30 cellular contexts compared by ENCODE assay signal in the genomic region with DNA sequence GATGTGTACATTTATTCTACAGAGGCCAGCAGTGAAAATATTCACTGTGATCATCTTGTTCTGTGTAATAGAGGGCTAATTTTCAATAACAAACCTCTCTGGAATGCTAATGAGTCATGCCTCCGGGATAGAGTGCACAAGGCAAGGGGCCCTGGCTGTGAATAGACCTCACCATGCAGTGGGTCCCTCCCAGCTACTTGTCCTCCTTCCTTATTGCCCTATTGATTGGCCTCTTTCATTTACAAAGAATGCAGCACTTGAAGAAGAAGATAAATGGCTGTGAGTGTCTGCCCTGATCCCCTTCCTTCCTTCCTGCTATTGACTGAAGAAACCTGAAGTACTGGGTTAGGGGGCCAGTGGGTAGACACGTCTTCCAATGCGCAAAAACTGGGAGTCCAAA.
DNase-seq lines count a peak whose midpoint lies in the region; ATAC-seq, FAIRE-seq and TF ChIP-seq lines count a peak whose summit lies in the region.
"Had no signal": no experiment of that assay in that cellular context is flagged by ENCODE, and none has a peak within 500 bp of the region (broad histone marks: within the 10 kb centered on the region; RNA-seq: fewer than 3 reads in every experiment).

No MANE protein-coding gene starts in this region.

- no peak overlapping the region for H3K23ac ChIP-seq in mesendoderm (ENCODE audit: low read length)

- WGBS in HepG2 (ENCODE audit: low lambda C conversion rate): 50% methylated on average over 3 of the region's 3 CpGs
- WGBS in right lobe of liver (ENCODE audit: insufficient coverage, low coverage, low lambda C conversion rate, missing lambda C conversion rate): 39% methylated on average over 3 of the region's 3 CpGs
- WGBS in mesendoderm (ENCODE audit: extremely low coverage, insufficient coverage, low lambda C conversion rate): no CpG with 5 or more reads among the region's 3 CpGs

- H4K5ac ChIP-seq in mesendoderm (ENCODE audit: low read length): no peak overlapping the region

- H3K79me2 ChIP-seq in HepG2 (ENCODE audit: insufficient read depth, low read length): no peaks in the 10 kb centered on the region
- no peaks in the 10 kb centered on the region for H3K79me2 ChIP-seq in mesendoderm (ENCODE audit: control insufficient read depth, insufficient read depth, low read length)
- H3K79me2 ChIP-seq: parathyroid adenoma had no signal

- H2BK15ac ChIP-seq in mesendoderm (replicated peaks; ENCODE audit: low read depth): no peak overlapping the region

- no peak overlapping the region for H2AFZ ChIP-seq in HepG2 (ENCODE audit: low read length)
- H2AFZ ChIP-seq: GM23248, parathyroid adenoma had no signal

- no peak overlapping the region for H2BK120ac ChIP-seq in mesendoderm (ENCODE audit: low read depth, low read length)

- POLR2A ChIA-PET in HepG2 (lab: Yijun Ruan, JAX): no interaction called here
- POLR2A ChIA-PET in activated CD8-positive, alpha-beta T cell treated with anti-CD3 and anti-CD28 coated beads, Interleukin-2, amount 10 ng/mL, durations not matched to agents 7 days and 5 days (lab: Charles Lee): no interaction called here

- no peaks in the 10 kb centered on the region for H3K36me3 Mint-ChIP-seq in brain
- no peaks in the 10 kb centered on the region for H3K36me3 Mint-ChIP-seq in activated CD8-positive, alpha-beta T cell treated with anti-CD3 and anti-CD28 coated beads, Interleukin-2, amount 10 ng/mL, durations not matched to agents 7 days and 5 days (ENCODE audit: low read depth)
- H3K36me3 Mint-ChIP-seq: activated naive CD4-positive, alpha-beta T cell treated with anti-CD3 and anti-CD28 coated beads, Interleukin-2, amount 10 ng/mL, durations not matched to agents 7 days and 5 days; CD4-positive, alpha-beta memory T cell; memory B cell; naive thymus-derived CD8-positive, alpha-beta T cell had no signal

- DNase-seq in HepG2 (ENCODE audit: low spot score): no peak
- no peak for DNase-seq in right lobe of liver
- peak; percentile 51 for DNase-seq in mesendoderm
- DNase-seq in stimulated activated CD4-positive, alpha-beta T cell treated with anti-CD3 and anti-CD28 coated beads, Interleukin-2, amount 100 ng/mL, for 48 hours: no peak
- DNase-seq in stimulated activated CD8-positive, alpha-beta memory T cell treated with anti-CD3 and anti-CD28 coated beads, Interleukin-4, amount 100 ng/mL, for 48 hours: no peak
- no peak for DNase-seq in NCI-H1436 (lab: John Stamatoyannopoulos, UW)
- DNase-seq in activated CD8-positive, alpha-beta T cell treated with anti-CD3 and anti-CD28 coated beads, Interleukin-2, amount 10 ng/mL, durations not matched to agents 7 days and 5 days: no peak
- DNase-seq: activated naive CD4-positive, alpha-beta T cell treated with anti-CD3 and anti-CD28 coated beads, Interleukin-2, amount 10 ng/mL, durations not matched to agents 7 days and 5 days; AML-193; CD4-positive, alpha-beta memory T cell; dermis blood vessel endothelial cell; GF-D8; GM23248; KBM-7; MM.1S; naive thymus-derived CD8-positive, alpha-beta T cell; NCI-H1417 treated with DMSO at 0.1 percent for 48 hours; NCI-H2171; sigmoid colon; SK-N-SH; stomach; T-helper 2 cell had no signal

- no peaks in the 10 kb centered on the region for H4K20me1 ChIP-seq in HepG2 (ENCODE audit: insufficient read depth, low read length)

- TF ChIP-seq CTCF in HepG2 (CRISPR knock-in tag; IDR thresholded peaks at IDR 0.05) (no peak), right lobe of liver (IDR thresholded peaks at IDR 0.05) (no peak), brain (conservative IDR thresholded peaks at IDR 0.05) (no peak)

- H2AK5ac ChIP-seq in mesendoderm (ENCODE audit: low read length): no peak overlapping the region

- TF ChIP-seq POLR2A in HepG2 (IDR thresholded peaks at IDR 0.05; ENCODE audit: insufficient read depth in 1 of 2, low read depth in 2 of 2, low read length in 2 of 2) (no peak), right lobe of liver (IDR thresholded peaks at IDR 0.05) (no peak)

- H3K9me3 Mint-ChIP-seq in brain: no peaks in the 10 kb centered on the region
- H3K9me3 Mint-ChIP-seq in activated CD8-positive, alpha-beta T cell treated with anti-CD3 and anti-CD28 coated beads, Interleukin-2, amount 10 ng/mL, durations not matched to agents 7 days and 5 days (ENCODE audit: insufficient read depth): no peaks in the 10 kb centered on the region
- H3K9me3 Mint-ChIP-seq: activated naive CD4-positive, alpha-beta T cell treated with anti-CD3 and anti-CD28 coated beads, Interleukin-2, amount 10 ng/mL, durations not matched to agents 7 days and 5 days; activated T-helper 1 cell treated with anti-CD3 and anti-CD28 coated beads, Interleukin-12 subunit alpha, Interleukin-12 subunit beta, Interleukin-2, Interleukin-4 antibody, amounts not matched to agents 30 ng/mL and 10 ng/mL and 1 ng/mL, durations not matched to agents 14 hours and 24 hours and 36 hours; memory B cell; naive thymus-derived CD8-positive, alpha-beta T cell had no signal

- TF ChIP-seq RAD21 in HepG2 (CRISPR knock-in tag; IDR thresholded peaks at IDR 0.05): no peak

- peak; percentile 74 for ATAC-seq in HepG2
- no peak for ATAC-seq in right lobe of liver
- no peak for ATAC-seq in activated CD8-positive, alpha-beta T cell treated with anti-CD3 and anti-CD28 coated beads, Interleukin-2, amount 10 ng/mL, durations not matched to agents 7 days and 5 days
- ATAC-seq: naive thymus-derived CD8-positive, alpha-beta T cell had no signal

- no peak overlapping the region for H3K9ac ChIP-seq in HepG2 (ENCODE audit: insufficient read depth, low read depth, low read length)
- H3K9ac ChIP-seq in mesendoderm (ENCODE audit: low read length): no peak overlapping the region
- H3K9ac ChIP-seq: GM23248, parathyroid adenoma, SK-N-SH had no signal

- TF ChIP-seq EP300 in HepG2 (IDR thresholded peaks at IDR 0.05; ENCODE audit: low read depth in 2 of 2, low read length in 2 of 2): no peak
- no peak for TF ChIP-seq EP300 in HepG2 (CRISPR knock-in tag; IDR thresholded peaks at IDR 0.05; ENCODE audit: borderline replicate concordance)

- H3K4me3 ChIP-seq in HepG2 (replicated peaks in 1 of 3; ENCODE audit: insufficient read depth in 1 of 3, low read depth in 2 of 3, low read length in 3 of 3): no peak overlapping the region
- no peak overlapping the region for H3K4me3 ChIP-seq in right lobe of liver
- no peak overlapping the region for H3K4me3 ChIP-seq in mesendoderm (ENCODE audit: low read length)
- H3K4me3 ChIP-seq: GM23248, sigmoid colon, stomach, tibial nerve had no signal

- no peak overlapping the region for H2BK5ac ChIP-seq in mesendoderm (ENCODE audit: low read length)

- CTCF ChIA-PET in HepG2 (lab: Yijun Ruan, JAX; ENCODE audit: low intra/inter-chr PET ratio, low total read pairs): no interaction called here
- CTCF ChIA-PET in activated CD8-positive, alpha-beta T cell treated with anti-CD3 and anti-CD28 coated beads, Interleukin-2, amount 10 ng/mL, durations not matched to agents 7 days and 5 days (lab: Charles Lee): no interaction called here

- in situ Hi-C loops in HepG2 (cut with HindIII; ENCODE audit: extremely low pct_ligation_motif_present, low pct_unique_long_range_greater_than_20kb): no loop called here

- intact Hi-C loops in HepG2 (cut with micrococcal nuclease; ENCODE audit: unreplicated experiment) (no loop called here), right lobe of liver (cut with DNase I) (no loop called here)

- H3K9me3 ChIP-seq in HepG2 (ENCODE audit: low read length) (no peaks in the 10 kb centered on the region), right lobe of liver (no peaks in the 10 kb centered on the region)
- H3K9me3 ChIP-seq: sigmoid colon, SK-N-SH, stomach, tibial nerve had no signal

- no peak overlapping the region for H3K4me2 ChIP-seq in HepG2 (ENCODE audit: low read depth, low read length)
- H3K4me2 ChIP-seq in mesendoderm (ENCODE audit: low read length): no peak overlapping the region
- H3K4me2 ChIP-seq: SK-N-SH had no signal

- FAIRE-seq in HepG2 (lab: Jason Lieb, UNC): no peak
- FAIRE-seq: RCC 7860 had no signal

- H3K27me3 ChIP-seq in HepG2 (ENCODE audit: control insufficient read depth in 1 of 2, insufficient read depth in 2 of 2, low read length in 2 of 2) (no peaks in the 10 kb centered on the region), right lobe of liver (no peaks in the 10 kb centered on the region), mesendoderm (ENCODE audit: insufficient read depth, low read length, poor library complexity) (no peaks in the 10 kb centered on the region)
- H3K27me3 ChIP-seq: sigmoid colon, stomach, tibial nerve had no signal

- no peak overlapping the region for H3K18ac ChIP-seq in mesendoderm (ENCODE audit: low read length)

- no peak overlapping the region for H4K8ac ChIP-seq in mesendoderm (ENCODE audit: low read depth, low read length)

- 0 out of 2 replicates have a peak, but pooled peaks cover 16% of the 10 kb centered on the region for H3K4me1 ChIP-seq in HepG2 (ENCODE audit: insufficient read depth, low read length)
- H3K4me1 ChIP-seq in right lobe of liver: no peaks in the 10 kb centered on the region
- H3K4me1 ChIP-seq in mesendoderm (ENCODE audit: control insufficient read depth, low read depth, low read length): no peaks in the 10 kb centered on the region
- H3K4me1 ChIP-seq: parathyroid adenoma, sigmoid colon, stomach, tibial nerve had no signal

- H3K56ac ChIP-seq in mesendoderm (ENCODE audit: low read length): no peak overlapping the region

- H3K79me1 ChIP-seq in mesendoderm (ENCODE audit: low read length): no peaks in the 10 kb centered on the region

- H3K27me3 Mint-ChIP-seq in brain: no peaks in the 10 kb centered on the region
- no peaks in the 10 kb centered on the region for H3K27me3 Mint-ChIP-seq in activated CD8-positive, alpha-beta T cell treated with anti-CD3 and anti-CD28 coated beads, Interleukin-2, amount 10 ng/mL, durations not matched to agents 7 days and 5 days (ENCODE audit: low read depth)
- H3K27me3 Mint-ChIP-seq: activated naive CD4-positive, alpha-beta T cell treated with anti-CD3 and anti-CD28 coated beads, Interleukin-2, amount 10 ng/mL, durations not matched to agents 7 days and 5 days; CD4-positive, alpha-beta memory T cell; central memory CD8-positive, alpha-beta T cell; memory B cell; naive thymus-derived CD8-positive, alpha-beta T cell had no signal

- H3K27ac ChIP-seq in HepG2 (ENCODE audit: extremely low read length, insufficient read depth, low read length) (no peak overlapping the region), right lobe of liver (no peak overlapping the region), mesendoderm (ENCODE audit: low read depth, low read length) (no peak overlapping the region)
- H3K27ac ChIP-seq: GM23248, parathyroid adenoma, sigmoid colon, stomach, tibial nerve, VCaP had no signal

- peak overlapping the region in 3 of 5 experiments; percentile 30 to 69 (median 32) for H3K27ac Mint-ChIP-seq in brain
- no peak overlapping the region for H3K27ac Mint-ChIP-seq in activated CD8-positive, alpha-beta T cell treated with anti-CD3 and anti-CD28 coated beads, Interleukin-2, amount 10 ng/mL, durations not matched to agents 7 days and 5 days
- H3K27ac Mint-ChIP-seq: activated naive CD4-positive, alpha-beta T cell treated with anti-CD3 and anti-CD28 coated beads, Interleukin-2, amount 10 ng/mL, durations not matched to agents 7 days and 5 days; activated T-helper 1 cell treated with anti-CD3 and anti-CD28 coated beads, Interleukin-12 subunit alpha, Interleukin-12 subunit beta, Interleukin-2, Interleukin-4 antibody, amounts not matched to agents 30 ng/mL and 10 ng/mL and 1 ng/mL, durations not matched to agents 14 hours and 24 hours and 36 hours; CD4-positive, alpha-beta memory T cell; memory B cell; naive thymus-derived CD8-positive, alpha-beta T cell had no signal

- peaks cover 17% of the 10 kb centered on the region for H3K4me1 Mint-ChIP-seq in brain
- H3K4me1 Mint-ChIP-seq in activated CD8-positive, alpha-beta T cell treated with anti-CD3 and anti-CD28 coated beads, Interleukin-2, amount 10 ng/mL, durations not matched to agents 7 days and 5 days (ENCODE audit: low read depth): no peaks in the 10 kb centered on the region
- H3K4me1 Mint-ChIP-seq: activated naive CD4-positive, alpha-beta T cell treated with anti-CD3 and anti-CD28 coated beads, Interleukin-2, amount 10 ng/mL, durations not matched to agents 7 days and 5 days; CD4-positive, alpha-beta memory T cell; central memory CD8-positive, alpha-beta T cell; memory B cell; naive thymus-derived CD8-positive, alpha-beta T cell had no signal

- H3K4me3 Mint-ChIP-seq in brain: no peak overlapping the region
- H3K4me3 Mint-ChIP-seq in activated CD8-positive, alpha-beta T cell treated with anti-CD3 and anti-CD28 coated beads, Interleukin-2, amount 10 ng/mL, durations not matched to agents 7 days and 5 days: no peak overlapping the region
- H3K4me3 Mint-ChIP-seq: activated naive CD4-positive, alpha-beta T cell treated with anti-CD3 and anti-CD28 coated beads, Interleukin-2, amount 10 ng/mL, durations not matched to agents 7 days and 5 days; activated T-helper 1 cell treated with anti-CD3 and anti-CD28 coated beads, Interleukin-12 subunit alpha, Interleukin-12 subunit beta, Interleukin-2, Interleukin-4 antibody, amounts not matched to agents 30 ng/mL and 10 ng/mL and 1 ng/mL, durations not matched to agents 14 hours and 24 hours and 36 hours; CD4-positive, alpha-beta memory T cell; central memory CD8-positive, alpha-beta T cell; memory B cell; naive thymus-derived CD8-positive, alpha-beta T cell had no signal

- no TSS peak for BruUV-seq in HepG2 (replicated peaks; lab: Mats Ljungman, UMichigan)

- H3K36me3 ChIP-seq in HepG2 (replicated peaks in 1 of 2; ENCODE audit: control insufficient read depth in 1 of 2, insufficient read depth in 2 of 2, low read length in 2 of 2): no peaks in the 10 kb centered on the region
- no peaks in the 10 kb centered on the region for H3K36me3 ChIP-seq in right lobe of liver
- H3K36me3 ChIP-seq in mesendoderm (ENCODE audit: control insufficient read depth, insufficient read depth, low read length): no peaks in the 10 kb centered on the region
- H3K36me3 ChIP-seq: sigmoid colon, stomach, tibial nerve had no signal

- H3K4ac ChIP-seq in mesendoderm (ENCODE audit: low read depth, low read length): no peak overlapping the region
